ENCODE assay signal across 40 cellular contexts in the genomic region with DNA sequence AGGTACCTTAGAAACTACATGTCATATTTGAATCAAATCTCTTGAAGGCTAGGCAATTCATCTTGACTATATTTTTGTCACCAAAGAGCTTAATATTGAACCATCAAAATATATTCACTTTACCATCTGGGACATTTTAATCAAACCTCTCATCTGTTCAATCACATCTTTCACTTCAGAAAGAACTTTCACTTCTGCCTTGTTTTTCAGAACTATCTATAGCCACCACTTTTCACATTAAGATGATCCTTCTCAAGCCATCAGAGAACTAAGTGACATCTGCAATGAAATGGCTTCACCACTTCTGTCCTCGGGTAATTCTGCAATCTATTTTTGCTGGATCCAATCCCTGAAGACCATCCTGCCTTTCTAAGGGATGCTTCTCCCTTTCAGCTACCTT. TPM values are rescaled to one million over a fixed set of nuclear protein-coding genes. Genes with fewer than 3 reads are reported as not detected.
"Had no signal": no experiment of that assay in that cellular context is flagged by ENCODE, and none has a peak within 500 bp of the region (broad histone marks: within the 10 kb centered on the region; RNA-seq: fewer than 3 reads in every experiment).

No MANE protein-coding gene starts in this region.

- H3K4me3 Mint-ChIP-seq: mesothelial cell of epicardium; natural killer cell treated with Interleukin-12 subunit alpha and Interleukin-12 subunit beta and Interleukin-15 and Interleukin-18, amount 100 ng/mL, for 72 hours; neural crest cell had no signal

- H3K36me3 ChIP-seq: esophagus muscularis mucosa, heart right ventricle, left lung, neutrophil, stomach, thyroid gland, vagina had no signal

- H3K79me2 ChIP-seq: parathyroid adenoma had no signal

- H3K36me3 Mint-ChIP-seq: naive B cell; natural killer cell treated with Interleukin-12 subunit alpha and Interleukin-12 subunit beta and Interleukin-15 and Interleukin-18, amount 100 ng/mL, for 72 hours had no signal

- H3K27me3 ChIP-seq: esophagus muscularis mucosa, foreskin keratinocyte, left lung, stomach, thyroid gland, vagina had no signal

- H3K9me3 ChIP-seq: esophagus muscularis mucosa, heart right ventricle, left lung, mucosa of descending colon, neutrophil, stomach, thyroid gland, vagina had no signal

- H3K27ac Mint-ChIP-seq: mesothelial cell of epicardium; natural killer cell treated with Interleukin-12 subunit alpha and Interleukin-12 subunit beta and Interleukin-15 and Interleukin-18, amount 100 ng/mL, for 72 hours; progenitor cell of endocrine pancreas had no signal

- ATAC-seq: foreskin keratinocyte; heart right ventricle; left cardiac atrium; left lung; mucosa of descending colon; natural killer cell treated with Interleukin-12 subunit alpha and Interleukin-12 subunit beta and Interleukin-15 and Interleukin-18, amount 100 ng/mL, for 72 hours; sciatic nerve had no signal

- H3K4me1 ChIP-seq: esophagus muscularis mucosa, foreskin keratinocyte, heart right ventricle, left lung, parathyroid adenoma, stomach, thyroid gland, vagina had no signal

- H3K9ac ChIP-seq: parathyroid adenoma had no signal

- H3K9me3 Mint-ChIP-seq: naive B cell; natural killer cell treated with Interleukin-12 subunit alpha and Interleukin-12 subunit beta and Interleukin-15 and Interleukin-18, amount 100 ng/mL, for 72 hours had no signal

- DNase-seq: cortex of kidney; effector CD4-positive, alpha-beta T cell; foreskin keratinocyte; glutamatergic neuron; heart right ventricle; hippocampal formation; left cardiac atrium; left lung; mesenchymal stem cell; mucosa of descending colon; naive B cell; stimulated activated CD4-positive, alpha-beta T cell treated with anti-CD3 and anti-CD28 coated beads, Interleukin-12 subunit alpha, Interleukin-12 subunit beta, amount 100 ng/mL, for 4 hours; stimulated activated CD4-positive, alpha-beta T cell treated with anti-CD3 and anti-CD28 coated beads, Interleukin-1b, Interleukin-23, amount 100 ng/mL, for 48 hours; stimulated activated CD4-positive, alpha-beta T cell treated with anti-CD3 and anti-CD28 coated beads, Interleukin-4, amount 100 ng/mL, for 1 hour; stimulated activated CD8-positive, alpha-beta memory T cell treated with anti-CD3 and anti-CD28 coated beads, Interleukin-4, amount 100 ng/mL, for 48 hours; stimulated activated naive CD4-positive, alpha-beta T cell treated with Interleukin-2 at 50 U/mL for 16 hours; stomach; thyroid gland; trophoblast cell had no signal

- H3K4me2 ChIP-seq: smooth muscle cell had no signal

- H3K4me1 Mint-ChIP-seq: mesothelial cell of epicardium, neural crest cell had no signal

- H3K27ac ChIP-seq: epithelial cell of prostate, esophagus muscularis mucosa, foreskin keratinocyte, heart right ventricle, left lung, neutrophil, parathyroid adenoma, stomach, thyroid gland, vagina had no signal

- H2AFZ ChIP-seq: parathyroid adenoma had no signal

- H3K27me3 Mint-ChIP-seq: naive B cell, progenitor cell of endocrine pancreas had no signal

- FAIRE-seq: islet of Langerhans had no signal

- H3K4me3 ChIP-seq: esophagus muscularis mucosa, heart right ventricle, left lung, mucosa of descending colon, smooth muscle cell, stomach, thyroid gland, vagina had no signal

RNA-seq across cellular contexts. Expression of a gene that starts 57.8 kb away (rescaled TPM):
- total RNA-seq: dermis microvascular lymphatic vessel endothelial cell; esophagus muscularis mucosa; fibroblast of lung; foreskin keratinocyte; heart right ventricle; kidney epithelial cell; left cardiac atrium; left lung; lower leg skin; lung microvascular endothelial cell; mesothelial cell of epicardium; mucosa of descending colon; natural killer cell treated with Interleukin-12 subunit alpha and Interleukin-12 subunit beta and Interleukin-15 and Interleukin-18, amount 100 ng/mL, for 72 hours; neural crest cell; omental fat pad; progenitor cell of endocrine pancreas; sciatic nerve; smooth muscle cell; stomach; subcutaneous adipose tissue; temporal lobe; thyroid gland; ureter; vagina had no signal
- polyA plus RNA-seq: fibroblast of lung, foreskin keratinocyte, heart right ventricle, smooth muscle cell, stomach had no signal
